Comparison of ENCODE assay signal across 20 cellular contexts in genomic region chr12:2895511-2895910, GRCh38. TPM values are rescaled to one million over a fixed set of nuclear protein-coding genes. Genes with fewer than 3 reads are reported as not detected.
DNase-seq lines count a peak whose midpoint lies in the region; ATAC-seq and TF ChIP-seq lines count a peak whose summit lies in the region.
"Had no signal": no experiment of that assay in that cellular context is flagged by ENCODE, and none has a peak within 500 bp of the region (broad histone marks: within the 10 kb centered on the region; RNA-seq: fewer than 3 reads in every experiment).

No MANE protein-coding gene starts in this region.

- no peak overlapping the region for H3K9ac ChIP-seq in SK-N-MC (ENCODE audit: insufficient read length)
- H3K9ac ChIP-seq: parathyroid adenoma had no signal

- no peaks in the 10 kb centered on the region for H3K36me3 ChIP-seq in SK-N-MC (ENCODE audit: insufficient read depth, low read length)
- no peaks in the 10 kb centered on the region for H3K36me3 ChIP-seq in tibial nerve
- H3K36me3 ChIP-seq: esophagus muscularis mucosa, lower lobe of right lung had no signal

- no peak for TF ChIP-seq CTCF in fibroblast of the aortic adventitia (IDR thresholded peaks at IDR 0.05; ENCODE audit: insufficient read depth, low read length)
- TF ChIP-seq CTCF in tibial nerve (IDR thresholded peaks at IDR 0.05), result no peak
- TF ChIP-seq CTCF in lower leg skin (IDR thresholded peaks at IDR 0.05), result no peak

- H3K4me3 ChIP-seq in SK-N-MC, result no peak overlapping the region
- no peak overlapping the region for H3K4me3 ChIP-seq in fibroblast of the aortic adventitia (ENCODE audit: low read depth, low read length)
- no peak overlapping the region for H3K4me3 ChIP-seq in tibial nerve
- no peak overlapping the region for H3K4me3 ChIP-seq in lower leg skin (ENCODE audit: low read depth, poor library complexity, severe bottlenecking)
- H3K4me3 ChIP-seq: esophagus muscularis mucosa, lower lobe of right lung, stomach had no signal

- H3K27me3 ChIP-seq in tibial nerve, result no peaks in the 10 kb centered on the region
- H3K27me3 ChIP-seq: esophagus muscularis mucosa, stomach had no signal

- 39 to 41% methylated on average over 2 of the region's 2 CpGs for WGBS in tibial nerve, 2 donors
- 46 to 58% methylated on average over 2 of the region's 2 CpGs for WGBS in lower leg skin, 2 donors

- no peak for TF ChIP-seq POLR2A in tibial nerve (IDR thresholded peaks at IDR 0.05)
- TF ChIP-seq POLR2A in lower leg skin (IDR thresholded peaks at IDR 0.05), result no peak

- intact Hi-C loops in lower leg skin (cut with DNase I; ENCODE audit: low total_unique reads), result no loop called here

- H3K27ac ChIP-seq in SK-N-MC, result peak overlapping the region; percentile 45; the same call in 1 of the 2 replicates
- peak overlapping the region in 3 of 4 donors; percentile 38 to 99 (median 71) for H3K27ac ChIP-seq in tibial nerve
- H3K27ac ChIP-seq: lower lobe of right lung, parathyroid adenoma had no signal

- TF ChIP-seq EP300 in tibial nerve (IDR thresholded peaks at IDR 0.05), result no peak

- DNase-seq in SK-N-MC (ENCODE audit: low read depth, low spot score), result no peak
- DNase-seq in fibroblast of the aortic adventitia (ENCODE audit: low read depth), result peak; percentile 12
- DNase-seq in tibial nerve (ENCODE audit: low spot score in 2 of 2), result no peak
- no peak for DNase-seq in lower leg skin (ENCODE audit: low spot score in 2 of 2)
- DNase-seq: activated CD8-positive, alpha-beta memory T cell treated with anti-CD3 and anti-CD28 coated beads, Interleukin-2, amount 10 ng/mL, durations not matched to agents 7 days and 5 days; activated naive CD8-positive, alpha-beta T cell treated with anti-CD3 and anti-CD28 coated beads, Interleukin-2, amount 50 U/mL, for 24 hours; Karpas-422; lower lobe of right lung; NCI-H1092; NCI-H2029 treated with DMSO at 0.1 percent for 48 hours; NCI-H446; stomach had no signal

- H3K4me1 ChIP-seq in tibial nerve, result peaks cover 0 to 66% (median 18%) of the 10 kb centered on the region in 4 donors
- H3K4me1 ChIP-seq: parathyroid adenoma had no signal

- H3K9me3 ChIP-seq in SK-N-MC (ENCODE audit: low read depth, low read length), result no peaks in the 10 kb centered on the region
- no peaks in the 10 kb centered on the region for H3K9me3 ChIP-seq in tibial nerve
- H3K9me3 ChIP-seq: esophagus muscularis mucosa, lower lobe of right lung, stomach had no signal

- ATAC-seq in GM18517 (IDR thresholded peaks at IDR 0.05; ENCODE audit: unreplicated experiment), result no peak
- no peak for ATAC-seq in HG02870 (IDR thresholded peaks at IDR 0.05; ENCODE audit: unreplicated experiment)
- ATAC-seq: activated CD8-positive, alpha-beta memory T cell treated with anti-CD3 and anti-CD28 coated beads, Interleukin-2, amount 10 ng/mL, durations not matched to agents 7 days and 5 days; activated naive CD8-positive, alpha-beta T cell treated with anti-CD3 and anti-CD28 coated beads, Interleukin-2, amount 50 U/mL, for 24 hours; activated T-helper 17 cell treated with anti-CD3 and anti-CD28 coated beads, Interleukin-2, amount 50 U/mL, for 72 hours; HCT116; lower lobe of right lung had no signal

RNA-seq across cellular contexts. Expression of gene TULP3, which starts 4.8 kb away (rescaled TPM):
- total RNA-seq in fibroblast of the aortic adventitia (ENCODE audit: low replicate concordance) (33.3 and 56.6 TPM in 2 replicates), tibial nerve (10 to 100 TPM; 34.3 to 41.6 (median 37.6) TPM), lower leg skin (10 to 100 TPM; 22.8 to 37.3 (median 27.5) TPM)

RNA-seq across cellular contexts. Expression of gene RHNO1, which starts 18.5 kb away (rescaled TPM):
- total RNA-seq in fibroblast of the aortic adventitia (ENCODE audit: low replicate concordance), result 6.4 and 41.4 TPM in 2 replicates
- total RNA-seq in tibial nerve, result 10 to 100 TPM in 1 of 4 donors, 1 to 10 TPM in 3; 5.4 to 13.8 (median 7.4) TPM
- total RNA-seq in lower leg skin, result 10 to 100 TPM; 14.3 to 21.3 (median 17.2) TPM

RNA-seq across cellular contexts. Expression of gene FOXM1, which starts 18.5 kb away (rescaled TPM):
- 1.4 and 19.3 TPM in 2 replicates for total RNA-seq in fibroblast of the aortic adventitia (ENCODE audit: low replicate concordance)
- 1 to 10 TPM in 2 of 4 donors, under 1 TPM in 2; 0.21 to 1.2 (median 0.84) TPM for total RNA-seq in tibial nerve
- total RNA-seq in lower leg skin, result 1 to 10 TPM; 1.4 to 6.5 (median 2.9) TPM

RNA-seq across cellular contexts. Expression of gene TEX52, which starts 38.7 kb away (rescaled TPM):
- total RNA-seq in fibroblast of the aortic adventitia (ENCODE audit: low replicate concordance) (not detected in 2 replicates), tibial nerve (not detected), lower leg skin (not detected)
- total RNA-seq: cardiac septum, esophagus muscularis mucosa, lower lobe of right lung, myocyte, stomach had no signal
